ENCODE assay signal across 4 cellular contexts in genomic region chr5:135898651-135899050, GRCh38. TPM values are rescaled to one million over a fixed set of nuclear protein-coding genes. Genes with fewer than 3 reads are reported as not detected.
"Had no signal": no experiment of that assay in that cellular context is flagged by ENCODE, and none has a peak within 500 bp of the region (broad histone marks: within the 10 kb centered on the region; RNA-seq: fewer than 3 reads in every experiment).

No MANE protein-coding gene starts in this region.

- DNase-seq: GDM1, GF-D8 had no signal

- H3K4me3 ChIP-seq: GM12878 had no signal

RNA-seq across cellular contexts. Expression of gene IL9, which starts 3.0 kb away (rescaled TPM):
- total RNA-seq: G401, GM12878 had no signal

RNA-seq across cellular contexts. Expression of gene LECT2, which starts 56.1 kb away (rescaled TPM):
- total RNA-seq: G401, GM12878 had no signal
